Comparison of ENCODE assay signal across 1 cellular context in the genomic region with DNA sequence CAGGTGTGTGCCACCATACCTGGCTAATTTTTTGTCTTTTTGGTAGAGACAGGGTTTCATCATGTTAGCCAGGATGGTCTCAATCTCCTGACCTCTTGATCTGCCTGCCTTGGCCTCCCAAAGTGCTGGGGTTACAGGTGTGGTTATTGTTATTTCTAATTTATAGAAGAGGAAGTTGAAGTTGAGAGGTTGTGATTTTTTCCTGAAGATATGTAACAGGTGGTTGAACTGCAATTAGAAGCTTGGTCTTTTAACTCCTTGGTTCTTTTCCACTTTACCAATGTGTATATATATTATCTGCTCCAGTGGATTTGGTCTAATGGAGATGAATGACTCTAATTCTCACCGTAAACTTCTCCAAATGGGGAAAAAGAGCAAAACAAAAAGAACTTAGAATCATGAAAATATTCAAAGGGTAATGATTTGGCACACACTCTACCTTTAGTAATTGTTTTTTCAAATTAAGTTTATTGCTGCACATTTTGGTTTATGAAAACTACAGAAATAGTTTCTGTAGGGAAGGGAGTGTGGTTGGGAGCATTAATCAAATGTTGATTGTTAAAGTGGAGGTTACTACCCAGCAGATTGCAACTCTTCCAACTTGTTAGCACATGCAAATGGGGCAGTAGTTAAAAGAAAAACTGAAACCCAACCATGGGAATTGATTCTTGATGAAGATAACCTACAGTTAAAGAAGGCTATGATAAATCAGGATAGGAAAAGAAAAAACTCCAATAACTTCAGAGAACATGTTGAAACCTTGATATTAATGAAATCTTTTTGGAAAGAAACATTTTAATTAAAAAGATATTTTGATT.
TF ChIP-seq lines count a peak whose summit lies in the region.

No MANE protein-coding gene starts in this region.

TF ChIP-seq in K562, 482 proteins besides CTCF, POLR2A, EP300 and RAD21:
- no peak for TF ChIP-seq CXXC5 (CRISPR knock-in tag; IDR thresholded peaks at IDR 0.05)
- TF ChIP-seq, protein P1, sequence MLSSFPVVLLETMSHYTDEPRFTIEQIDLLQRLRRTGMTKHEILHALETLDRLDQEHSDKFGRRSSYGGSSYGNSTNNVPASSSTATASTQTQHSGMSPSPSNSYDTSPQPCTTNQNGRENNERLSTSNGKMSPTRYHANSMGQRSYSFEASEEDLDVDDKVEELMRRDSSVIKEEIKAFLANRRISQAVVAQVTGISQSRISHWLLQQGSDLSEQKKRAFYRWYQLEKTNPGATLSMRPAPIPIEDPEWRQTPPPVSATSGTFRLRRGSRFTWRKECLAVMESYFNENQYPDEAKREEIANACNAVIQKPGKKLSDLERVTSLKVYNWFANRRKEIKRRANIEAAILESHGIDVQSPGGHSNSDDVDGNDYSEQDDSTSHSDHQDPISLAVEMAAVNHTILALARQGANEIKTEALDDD (IDR thresholded peaks at IDR 0.05) = peak; percentile 45; the same call in 1 of the 2 replicates
